8 cellular contexts compared by ENCODE assay signal in genomic region chrX:37905436-37906147, GRCh38. TPM values are rescaled to one million over a fixed set of nuclear protein-coding genes. Genes with fewer than 3 reads are reported as not detected.
DNase-seq lines count a peak whose midpoint lies in the region; ATAC-seq and TF ChIP-seq lines count a peak whose summit lies in the region.

No MANE protein-coding gene starts in this region.

- ATAC-seq in GM19455 (IDR thresholded peaks at IDR 0.05; ENCODE audit: unreplicated experiment): no peak
- ATAC-seq in HG03469 (IDR thresholded peaks at IDR 0.05; ENCODE audit: unreplicated experiment): no peak

- H3K4me3 ChIP-seq in SK-N-MC (peak overlapping the region; percentile 62), retinal pigment epithelial cell (ENCODE audit: low read length) (peak overlapping the region; percentile 53)

- no peaks in the 10 kb centered on the region for H3K9me3 Mint-ChIP-seq in activated CD4-positive, alpha-beta memory T cell treated with anti-CD3 and anti-CD28 coated beads for 36 hours
- H3K9me3 Mint-ChIP-seq in activated CD4-positive, alpha-beta memory T cell treated with anti-CD3 and anti-CD28 coated beads, Interleukin-2, amount 10 ng/mL, durations not matched to agents 7 days and 5 days: no peaks in the 10 kb centered on the region

- H3K36me3 ChIP-seq in SK-N-MC (ENCODE audit: insufficient read depth, low read length): no peaks in the 10 kb centered on the region

- no peak overlapping the region for H3K27ac ChIP-seq in SK-N-MC

- peak; percentile 20 for DNase-seq in activated CD4-positive, alpha-beta memory T cell treated with anti-CD3 and anti-CD28 coated beads for 36 hours
- DNase-seq in activated CD4-positive, alpha-beta memory T cell treated with anti-CD3 and anti-CD28 coated beads, Interleukin-2, amount 10 ng/mL, durations not matched to agents 7 days and 5 days: no peak
- DNase-seq in SK-N-MC (ENCODE audit: low read depth, low spot score): no peak
- peak; percentile 6 for DNase-seq in fibroblast of peridontal ligament (ENCODE audit: extremely low read depth)
- DNase-seq in retinal pigment epithelial cell (ENCODE audit: low read depth): peak; percentile 51
- DNase-seq in 8988T: no peak

- no peak overlapping the region for H3K27ac Mint-ChIP-seq in activated CD4-positive, alpha-beta memory T cell treated with anti-CD3 and anti-CD28 coated beads for 36 hours
- no peak overlapping the region for H3K27ac Mint-ChIP-seq in activated CD4-positive, alpha-beta memory T cell treated with anti-CD3 and anti-CD28 coated beads, Interleukin-2, amount 10 ng/mL, durations not matched to agents 7 days and 5 days

- peaks cover 3% of the 10 kb centered on the region for H3K4me1 Mint-ChIP-seq in activated CD4-positive, alpha-beta memory T cell treated with anti-CD3 and anti-CD28 coated beads for 36 hours (ENCODE audit: low read depth)
- H3K4me1 Mint-ChIP-seq in activated CD4-positive, alpha-beta memory T cell treated with anti-CD3 and anti-CD28 coated beads, Interleukin-2, amount 10 ng/mL, durations not matched to agents 7 days and 5 days: no peaks in the 10 kb centered on the region

- H3K9ac ChIP-seq in SK-N-MC (ENCODE audit: insufficient read length): no peak overlapping the region

- CTCF ChIA-PET in activated CD4-positive, alpha-beta memory T cell treated with anti-CD3 and anti-CD28 coated beads for 36 hours (lab: Charles Lee): no interaction called here
- CTCF ChIA-PET in activated CD4-positive, alpha-beta memory T cell treated with anti-CD3 and anti-CD28 coated beads, Interleukin-2, amount 10 ng/mL, durations not matched to agents 7 days and 5 days (lab: Charles Lee): no interaction called here

- intact Hi-C loops in activated CD4-positive, alpha-beta memory T cell treated with anti-CD3 and anti-CD28 coated beads for 36 hours (cut with micrococcal nuclease): loop anchor here (5.0 kb wide), 1 partner anchor 158 kb away; no protein-coding TSS in a partner anchor

- POLR2A ChIA-PET in activated CD4-positive, alpha-beta memory T cell treated with anti-CD3 and anti-CD28 coated beads for 36 hours (lab: Charles Lee): no interaction called here
- POLR2A ChIA-PET in activated CD4-positive, alpha-beta memory T cell treated with anti-CD3 and anti-CD28 coated beads, Interleukin-2, amount 10 ng/mL, durations not matched to agents 7 days and 5 days (lab: Charles Lee): no interaction called here

- no peak overlapping the region for H3K4me3 Mint-ChIP-seq in activated CD4-positive, alpha-beta memory T cell treated with anti-CD3 and anti-CD28 coated beads for 36 hours
- no peak overlapping the region for H3K4me3 Mint-ChIP-seq in activated CD4-positive, alpha-beta memory T cell treated with anti-CD3 and anti-CD28 coated beads, Interleukin-2, amount 10 ng/mL, durations not matched to agents 7 days and 5 days

- no peaks in the 10 kb centered on the region for H3K9me3 ChIP-seq in SK-N-MC (ENCODE audit: low read depth, low read length)

- H3K36me3 Mint-ChIP-seq in activated CD4-positive, alpha-beta memory T cell treated with anti-CD3 and anti-CD28 coated beads for 36 hours: no peaks in the 10 kb centered on the region
- H3K36me3 Mint-ChIP-seq in activated CD4-positive, alpha-beta memory T cell treated with anti-CD3 and anti-CD28 coated beads, Interleukin-2, amount 10 ng/mL, durations not matched to agents 7 days and 5 days (ENCODE audit: low read depth): no peaks in the 10 kb centered on the region

- no peak for TF ChIP-seq CTCF in retinal pigment epithelial cell (conservative IDR thresholded peaks at IDR 0.05; ENCODE audit: low read depth, low read length)

- peaks cover 20% of the 10 kb centered on the region for H3K27me3 Mint-ChIP-seq in activated CD4-positive, alpha-beta memory T cell treated with anti-CD3 and anti-CD28 coated beads for 36 hours
- peaks cover 26% of the 10 kb centered on the region for H3K27me3 Mint-ChIP-seq in activated CD4-positive, alpha-beta memory T cell treated with anti-CD3 and anti-CD28 coated beads, Interleukin-2, amount 10 ng/mL, durations not matched to agents 7 days and 5 days

RNA-seq across cellular contexts. Expression of gene DYNLT3, which starts 58.2 kb away (rescaled TPM):
- total RNA-seq in activated CD4-positive, alpha-beta memory T cell treated with anti-CD3 and anti-CD28 coated beads for 36 hours: 10 to 100 TPM; 27.2 to 27.7 TPM
- total RNA-seq in activated CD4-positive, alpha-beta memory T cell treated with anti-CD3 and anti-CD28 coated beads, Interleukin-2, amount 10 ng/mL, durations not matched to agents 7 days and 5 days: 10 to 100 TPM; 17.8 to 20.5 TPM

Comparison
In these comparisons a context has a peak if more than half of its experiments do, and no peak if none do; other contexts are left out.
1. DNase-seq: peak in activated CD4-positive, alpha-beta memory T cell treated with anti-CD3 and anti-CD28 coated beads for 36 hours (single experiment), fibroblast of peridontal ligament (single experiment) and retinal pigment epithelial cell (single experiment); none in activated CD4-positive, alpha-beta memory T cell treated with anti-CD3 and anti-CD28 coated beads, Interleukin-2, amount 10 ng/mL, durations not matched to agents 7 days and 5 days (single experiment), SK-N-MC (single experiment) and 8988T (single experiment).